3 cellular contexts compared by ENCODE assay signal in genomic region chr15:30349803-30350202, GRCh38. TPM values are rescaled to one million over a fixed set of nuclear protein-coding genes. Genes with fewer than 3 reads are reported as not detected.
"Had no signal": no experiment of that assay in that cellular context is flagged by ENCODE, and none has a peak within 500 bp of the region (broad histone marks: within the 10 kb centered on the region; RNA-seq: fewer than 3 reads in every experiment).

No MANE protein-coding gene starts in this region.

RNA-seq across cellular contexts. Expression of gene CHRFAM7A, which starts 43.5 kb away (rescaled TPM):
- total RNA-seq: PC-9, RPMI7951, SJSA1 had no signal
